2 cellular contexts compared by ENCODE assay signal in genomic region chr16:2520784-2521577, GRCh38.
TF ChIP-seq lines count a peak whose summit lies in the region.

No MANE protein-coding gene starts in this region.

TF ChIP-seq in SK-N-SH treated with all-trans-retinoic acid at 6 μM for 48 hours, 23 proteins besides CTCF, POLR2A, EP300 and RAD21:
- no peak for TF ChIP-seq ARNTL (CRISPR knock-in tag; IDR thresholded peaks at IDR 0.05; ENCODE audit: borderline replicate concordance, low read depth)

TF ChIP-seq in K562, 482 proteins besides CTCF, POLR2A, EP300 and RAD21 (continues in another document):
- TF ChIP-seq CREB1 (IDR thresholded peaks at IDR 0.05) (peak; percentile 29; the same call in 1 of the 2 replicates), CREB1 (CRISPR knock-in tag; IDR thresholded peaks at IDR 0.05) (no peak), SIN3A (IDR thresholded peaks at IDR 0.05; ENCODE audit: borderline replicate concordance in 2 of 2, control insufficient read depth in 1 of 2, low read depth in 2 of 2, low read length in 2 of 2) (peak in 1 of 2 experiments; percentile 74; a peak in 1 of 4 replicates), NKRF (IDR thresholded peaks at IDR 0.05; ENCODE audit: borderline replicate concordance) (peak; percentile 54; the same call in 1 of the 2 replicates), FOXK2 (conservative IDR thresholded peaks at IDR 0.05 in 1 of 2, IDR thresholded peaks at IDR 0.05 in 1 of 2; ENCODE audit: low read depth in 2 of 2) (peak in 1 of 2 experiments; percentile 68; a peak in 2 of 4 replicates), FOXA3 (CRISPR knock-in tag; conservative IDR thresholded peaks at IDR 0.05 in 1 of 2, IDR thresholded peaks at IDR 0.05 in 1 of 2) (0 out of 4 replicates have a peak, but pooled peaks of 1 of the 2 experiments have one; percentile 35), CHD2 (IDR thresholded peaks at IDR 0.05; ENCODE audit: low read depth, low read length) (0 out of 2 replicates have a peak, but pooled peaks have one; percentile 7), ZBTB9 (CRISPR knock-in tag; IDR thresholded peaks at IDR 0.05) (no peak), SAFB (IDR thresholded peaks at IDR 0.05; ENCODE audit: borderline replicate concordance, low read depth, low read length) (peak; percentile 55; the same call in 1 of the 2 replicates), NCOR1 (IDR thresholded peaks at IDR 0.05) (no peak), USF2 (CRISPR knock-in tag; IDR thresholded peaks at IDR 0.05) (no peak; the same call in 1 of the 2 replicates), ZNF436 (CRISPR knock-in tag; IDR thresholded peaks at IDR 0.05) (no peak), POLR3A (IDR thresholded peaks at IDR 0.05; ENCODE audit: borderline replicate concordance, extremely low read depth, insufficient read depth, insufficient read length) (no peak), FOXK1 (CRISPR knock-in tag; IDR thresholded peaks at IDR 0.05; ENCODE audit: borderline replicate concordance) (0 out of 2 replicates have a peak, but pooled peaks have one; percentile 65), HMBOX1 (IDR thresholded peaks at IDR 0.05) (no peak), HDAC1 (IDR thresholded peaks at IDR 0.05) (peak in 1 of 2 experiments; percentile 67; a peak in 2 of 4 replicates), CREM (IDR thresholded peaks at IDR 0.05; ENCODE audit: low read depth) (peak; percentile 35), CHCHD3 (CRISPR knock-in tag; IDR thresholded peaks at IDR 0.05) (no peak), PKNOX1 (IDR thresholded peaks at IDR 0.05) (peak; percentile 51; the same call in 1 of the 2 replicates), TBP (optimal IDR thresholded peaks at IDR 0.05; ENCODE audit: low read depth, low read length) (peak; percentile 13), DPF2 (IDR thresholded peaks at IDR 0.05) (0 out of 2 replicates have a peak, but pooled peaks have one; percentile 37), TCF7 (IDR thresholded peaks at IDR 0.05; ENCODE audit: borderline replicate concordance) (0 out of 2 replicates have a peak, but pooled peaks have one; percentile 20), POLR2AphosphoS5 (IDR thresholded peaks at IDR 0.05; ENCODE audit: control insufficient read depth, insufficient read depth, low read depth, low read length) (0 out of 2 replicates have a peak, but pooled peaks have one; percentile 28), POLR2G (IDR thresholded peaks at IDR 0.05; ENCODE audit: low read depth, low read length) (peak; percentile 88), L3MBTL2 (IDR thresholded peaks at IDR 0.05) (peak; percentile 39; the same call in 1 of the 2 replicates), SPI1 (IDR thresholded peaks at IDR 0.05; ENCODE audit: borderline replicate concordance, low read depth, low read length) (peak; percentile 69; the same call in 1 of the 2 replicates), NCOA4 (IDR thresholded peaks at IDR 0.05; ENCODE audit: partially characterized antibody) (no peak), ARID4B (CRISPR knock-in tag; IDR thresholded peaks at IDR 0.05) (peak; percentile 2; the same call in 1 of the 2 replicates), TCF3 (CRISPR knock-in tag; IDR thresholded peaks at IDR 0.05) (0 out of 2 replicates have a peak, but pooled peaks have one; percentile 11), ZFX (CRISPR knock-in tag; IDR thresholded peaks at IDR 0.05) (peak; percentile 52), KLF1 (tag; IDR thresholded peaks at IDR 0.05) (no peak), TSC22D4 (tag; IDR thresholded peaks at IDR 0.05) (no peak), MAX (CRISPR knock-in tag; IDR thresholded peaks at IDR 0.05) (peak; percentile 59; the same call in 1 of the 2 replicates), PRDM10 (IDR thresholded peaks at IDR 0.05; ENCODE audit: partially characterized antibody) (peak; percentile 66), MNT (conservative IDR thresholded peaks at IDR 0.05) (peak in 1 of 2 experiments; percentile 65; a peak in 3 of 4 replicates), USF1 (CRISPR knock-in tag; IDR thresholded peaks at IDR 0.05) (peak; percentile 56), TFAP4 (CRISPR knock-in tag; IDR thresholded peaks at IDR 0.05; ENCODE audit: borderline replicate concordance) (peak; percentile 77; the same call in 1 of the 2 replicates)
